In the genomic region with DNA sequence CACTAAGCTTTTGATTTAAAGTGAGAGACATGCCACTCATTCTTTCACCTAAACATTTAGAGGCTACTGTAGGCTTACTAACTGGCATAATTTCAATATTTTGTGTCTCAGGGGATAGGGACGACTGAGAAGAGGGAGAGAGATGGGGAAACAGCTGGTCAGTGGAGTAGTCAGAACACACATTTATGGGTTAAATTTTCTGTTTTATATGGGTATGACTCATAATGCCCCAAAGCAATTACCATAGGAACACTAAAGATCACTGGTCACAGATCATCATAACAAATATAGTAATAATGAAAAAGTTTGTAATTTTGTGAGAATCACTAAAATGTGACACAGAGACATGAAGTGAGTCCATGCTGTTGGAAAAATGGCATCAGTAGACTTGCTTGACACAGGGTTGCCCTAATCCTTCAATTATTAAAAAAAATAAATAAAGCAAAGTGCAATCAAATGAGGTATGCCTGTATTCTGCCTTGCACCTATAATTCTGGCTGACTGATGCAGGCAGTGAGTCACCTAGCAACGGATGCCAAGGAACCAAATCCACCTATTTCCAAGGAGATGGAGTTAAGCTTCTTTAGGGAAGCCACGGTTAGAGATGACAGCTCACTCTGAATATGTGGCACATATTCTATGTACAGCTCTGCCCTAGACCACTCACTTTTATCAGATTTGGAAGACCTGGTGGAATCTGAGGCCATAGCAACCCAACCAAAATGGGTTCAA, we compare ENCODE assay signal across 29 cellular contexts.
A peak's percentile ranks its signal among the peaks of the same experiment; 100 is the strongest.
DNase-seq lines count a peak whose midpoint lies in the region; ATAC-seq, FAIRE-seq and TF ChIP-seq lines count a peak whose summit lies in the region.
"Had no signal": no experiment of that assay in that cellular context is flagged by ENCODE, and none has a peak within 500 bp of the region (broad histone marks: within the 10 kb centered on the region; RNA-seq: fewer than 3 reads in every experiment).

No MANE protein-coding gene starts in this region.

- no peak for TF ChIP-seq CTCF in bronchial epithelial cell (IDR thresholded peaks at IDR 0.05; ENCODE audit: insufficient read depth, low read length, severe bottlenecking)
- no peak for TF ChIP-seq CTCF in retinal pigment epithelial cell (conservative IDR thresholded peaks at IDR 0.05; ENCODE audit: low read depth, low read length)
- no peak for TF ChIP-seq CTCF in nephron progenitor cell (IDR thresholded peaks at IDR 0.05)

- peak; percentile 13 for DNase-seq in DMS53 (lab: John Stamatoyannopoulos, UW)
- DNase-seq in DMS53 treated with DMSO at 0.1 percent for 48 hours (lab: John Stamatoyannopoulos, UW; ENCODE audit: unreplicated experiment): no peak
- peak; percentile 33 for DNase-seq in NCI-H226
- DNase-seq in bronchial epithelial cell (ENCODE audit: low read depth): peak; percentile 42
- DNase-seq in retinal pigment epithelial cell (ENCODE audit: low read depth): peak; percentile 59
- DNase-seq in nephron progenitor cell: no peak
- DNase-seq in cerebellar cortex (ENCODE audit: low spot score): no peak
- DNase-seq: activated CD4-positive, alpha-beta T cell treated with anti-CD3 and anti-CD28 coated beads, Interleukin-2, amount 50 U/mL, for 4 hours; activated gamma-delta T cell treated with Interleukin-2 at 50 U/mL for 16 hours; activated T-cell treated with anti-CD3 and anti-CD28 coated beads, Interleukin-2, amount 50 U/mL, for 48 hours; CD4-positive, CD25-positive, alpha-beta regulatory T cell; central memory CD4-positive, alpha-beta T cell; dermis blood vessel endothelial cell; Kasumi-1; lower lobe of right lung; naive thymus-derived CD8-positive, alpha-beta T cell; NCI-H1694 treated with DMSO at 0.1 percent for 48 hours; NCI-H2171; NCI-H510A; SHP77; T-helper 17 cell; transverse colon had no signal

- H3K9me3 Mint-ChIP-seq in nephron progenitor cell: peaks cover 19% of the 10 kb centered on the region

- no peaks in the 10 kb centered on the region for H3K27me3 ChIP-seq in bronchial epithelial cell (ENCODE audit: control insufficient read depth, insufficient read depth, low read length)
- H3K27me3 ChIP-seq: ascending aorta, esophagus muscularis mucosa, transverse colon had no signal

- no peaks in the 10 kb centered on the region for H3K36me3 ChIP-seq in bronchial epithelial cell (ENCODE audit: control insufficient read depth, insufficient read depth, low read length)
- H3K36me3 ChIP-seq: ascending aorta, esophagus muscularis mucosa, lower lobe of right lung, prostate gland, transverse colon had no signal

- FAIRE-seq in bronchial epithelial cell (lab: Jason Lieb, UNC): no peak

- H3K4me3 ChIP-seq in bronchial epithelial cell (ENCODE audit: low read depth, low read length) (no peak overlapping the region), retinal pigment epithelial cell (ENCODE audit: low read length) (no peak overlapping the region)
- H3K4me3 ChIP-seq: ascending aorta, esophagus muscularis mucosa, lower lobe of right lung, prostate gland, transverse colon had no signal

- no peaks in the 10 kb centered on the region for H3K36me3 Mint-ChIP-seq in nephron progenitor cell (ENCODE audit: low read depth)
- H3K36me3 Mint-ChIP-seq: CD4-positive, CD25-positive, alpha-beta regulatory T cell; stimulated activated memory B cell treated with anti-CD40 and anti-IgM and Interleukin-4, amounts not matched to agents 10 μg/mL and 1 μg/mL and 100 μg/mL, for 72 hours had no signal

- no peaks in the 10 kb centered on the region for H3K4me1 Mint-ChIP-seq in nephron progenitor cell
- H3K4me1 Mint-ChIP-seq: CD4-positive, CD25-positive, alpha-beta regulatory T cell; naive thymus-derived CD8-positive, alpha-beta T cell; stimulated activated memory B cell treated with anti-CD40 and anti-IgM and Interleukin-4, amounts not matched to agents 10 μg/mL and 1 μg/mL and 100 μg/mL, for 72 hours; T-helper 17 cell had no signal

- H3K27me3 Mint-ChIP-seq in nephron progenitor cell (ENCODE audit: low read depth, poor library complexity): peaks cover 8% of the 10 kb centered on the region
- H3K27me3 Mint-ChIP-seq: CD4-positive, CD25-positive, alpha-beta regulatory T cell; naive thymus-derived CD8-positive, alpha-beta T cell; stimulated activated memory B cell treated with anti-CD40 and anti-IgM and Interleukin-4, amounts not matched to agents 10 μg/mL and 1 μg/mL and 100 μg/mL, for 72 hours; T-helper 17 cell had no signal

- ATAC-seq in GM19455 (IDR thresholded peaks at IDR 0.05; ENCODE audit: unreplicated experiment): no peak
- ATAC-seq: activated CD4-positive, CD25-positive, alpha-beta regulatory T cell treated with anti-CD3 and anti-CD28 coated beads, Interleukin-2, amount 50 U/mL, for 24 hours; HCT116; lower lobe of right lung; naive thymus-derived CD8-positive, alpha-beta T cell; stimulated activated memory B cell treated with anti-CD40 and anti-IgM and Interleukin-4, amounts not matched to agents 10 μg/mL and 1 μg/mL and 100 μg/mL, for 72 hours; T-helper 17 cell had no signal

- H3K27ac Mint-ChIP-seq in nephron progenitor cell: no peak overlapping the region
- H3K27ac Mint-ChIP-seq: CD4-positive, CD25-positive, alpha-beta regulatory T cell; naive thymus-derived CD8-positive, alpha-beta T cell; stimulated activated memory B cell treated with anti-CD40 and anti-IgM and Interleukin-4, amounts not matched to agents 10 μg/mL and 1 μg/mL and 100 μg/mL, for 72 hours; T-helper 17 cell had no signal

- no peak overlapping the region for H3K4me3 Mint-ChIP-seq in nephron progenitor cell
- H3K4me3 Mint-ChIP-seq: CD4-positive, CD25-positive, alpha-beta regulatory T cell; naive thymus-derived CD8-positive, alpha-beta T cell; stimulated activated memory B cell treated with anti-CD40 and anti-IgM and Interleukin-4, amounts not matched to agents 10 μg/mL and 1 μg/mL and 100 μg/mL, for 72 hours; T-helper 17 cell had no signal

Comparison
In these comparisons a context has a peak if more than half of its experiments do, and no peak if none do; other contexts are left out.
1. DNase-seq: peak in DMS53 (single experiment), NCI-H226 (single experiment), bronchial epithelial cell (single experiment) and retinal pigment epithelial cell (single experiment); none in DMS53 treated with DMSO at 0.1 percent for 48 hours (single experiment), nephron progenitor cell (single experiment) and cerebellar cortex (single experiment).